8 cellular contexts compared by ENCODE assay signal in genomic region chr14:39432619-39433451, GRCh38. TPM values are rescaled to one million over a fixed set of nuclear protein-coding genes. Genes with fewer than 3 reads are reported as not detected.
DNase-seq lines count a peak whose midpoint lies in the region; ATAC-seq and TF ChIP-seq lines count a peak whose summit lies in the region.

No MANE protein-coding gene starts in this region.

- no peaks in the 10 kb centered on the region for H3K9me3 ChIP-seq in CD4-positive, alpha-beta memory T cell (ENCODE audit: control insufficient read depth in 1 of 2, low read length in 2 of 2)
- no peaks in the 10 kb centered on the region for H3K9me3 ChIP-seq in lung (ENCODE audit: control insufficient read depth in 2 of 2, insufficient read depth in 1 of 2, low read length in 1 of 2)

- CTCF ChIA-PET in CD4-positive, alpha-beta memory T cell (lab: Charles Lee; ENCODE audit: partially characterized antibody) = interaction anchor here (0.7 to 1.3 kb wide), 3 partner anchors 17 to 205 kb away, joined by 3 read pairs; no protein-coding TSS in a partner anchor

- peak overlapping the region; percentile 95 to 100 (median 100) for H3K27ac Mint-ChIP-seq in CD4-positive, alpha-beta memory T cell

- intact Hi-C loops in CD4-positive, alpha-beta memory T cell (cut with micrococcal nuclease) = loop anchor here (1.0 to 10.0 kb wide), 7 partner anchors 166 to 1358 kb away; partner anchors contain the start of genes GEMIN2, PNN, SEC23A and TRAPPC6B

- peak; percentile 78 to 85 (median 82) for DNase-seq in CD4-positive, alpha-beta memory T cell
- DNase-seq in NCI-H446 treated with DMSO at 0.1 percent for 48 hours (lab: John Stamatoyannopoulos, UW) (peak; percentile 82), lung (ENCODE audit: low spot score) (peak; percentile 93)
- peak; percentile 80 to 84 for DNase-seq in activated CD4-positive, alpha-beta T cell treated with anti-CD3 and anti-CD28 coated beads, Interleukin-2, amount 50 U/mL, for 48 hours
- peak; percentile 67 for DNase-seq in effector CD4-positive, alpha-beta T cell
- DNase-seq in stimulated activated CD8-positive, alpha-beta memory T cell treated with anti-CD3 and anti-CD28 coated beads, Interleukin-12 subunit alpha, Interleukin-12 subunit beta, amount 100 ng/mL, for 1 hour (ENCODE audit: low read depth) = peak; percentile 51

- H3K36me3 Mint-ChIP-seq in CD4-positive, alpha-beta memory T cell = peaks cover 0 to 20% of the 10 kb centered on the region in 2 donors

- peak overlapping the region; percentile 94 to 100 (median 100) for H3K4me3 Mint-ChIP-seq in CD4-positive, alpha-beta memory T cell

- H3K4me1 Mint-ChIP-seq in CD4-positive, alpha-beta memory T cell = peaks cover 30 to 51% (median 35%) of the 10 kb centered on the region in 4 donors

- POLR2A ChIA-PET in CD4-positive, alpha-beta memory T cell (lab: Charles Lee; ENCODE audit: partially characterized antibody) = interaction anchor here (0.7 to 4.5 kb wide), 31 partner anchors 9 to 416 kb away, joined by 3 to 81 read pairs (median 5); partner anchors contain the start of genes GEMIN2, PNN, SEC23A and TRAPPC6B

- peaks cover 41% of the 10 kb centered on the region for H3K4me1 ChIP-seq in CD4-positive, alpha-beta memory T cell (ENCODE audit: insufficient read depth, low read length)
- peaks cover 4 to 14% of the 10 kb centered on the region in 2 donors for H3K4me1 ChIP-seq in lung (ENCODE audit: control insufficient read depth in 2 of 2, insufficient read depth in 2 of 2, low read length in 2 of 2)

- H3K27me3 Mint-ChIP-seq in CD4-positive, alpha-beta memory T cell = peaks cover 0 to 2% of the 10 kb centered on the region in 2 donors

- H3K36me3 ChIP-seq in CD4-positive, alpha-beta memory T cell (ENCODE audit: insufficient read depth, low read length) = no peaks in the 10 kb centered on the region
- H3K36me3 ChIP-seq in lung (ENCODE audit: control insufficient read depth in 2 of 2, insufficient read depth in 2 of 2, low read length in 2 of 2) = no peaks in the 10 kb centered on the region

- peak overlapping the region; percentile 88 to 97 for H3K4me3 ChIP-seq in CD4-positive, alpha-beta memory T cell (ENCODE audit: low read length in 2 of 2)
- peak overlapping the region; percentile 46 for H3K4me3 ChIP-seq in lung

- no peaks in the 10 kb centered on the region for H3K9me3 Mint-ChIP-seq in CD4-positive, alpha-beta memory T cell

- ATAC-seq in GM19324 (IDR thresholded peaks at IDR 0.05; ENCODE audit: low FRiP score, unreplicated experiment) (peak; percentile 74), HG03442 (IDR thresholded peaks at IDR 0.05; ENCODE audit: unreplicated experiment) (peak; percentile 63), lung (ENCODE audit: insufficient read depth, low FRiP score) (peak; percentile 90)

- H3K27me3 ChIP-seq in CD4-positive, alpha-beta memory T cell (ENCODE audit: insufficient read depth, low read length) = no peaks in the 10 kb centered on the region
- H3K27me3 ChIP-seq in lung (ENCODE audit: control insufficient read depth, insufficient read depth) = no peaks in the 10 kb centered on the region

- WGBS in lung, 2 donors = 0% methylated on average over 38 of the region's 38 CpGs

- TF ChIP-seq CTCF in lung (IDR thresholded peaks at IDR 0.05; ENCODE audit: control extremely low read depth, extremely low read depth) = no peak

- peak overlapping the region; percentile 91 for H3K27ac ChIP-seq in CD4-positive, alpha-beta memory T cell (ENCODE audit: low read depth, low read length)
- peak overlapping the region; percentile 79 to 91 for H3K27ac ChIP-seq in lung (ENCODE audit: low read depth in 1 of 2, low read length in 1 of 2)

RNA-seq across cellular contexts. Expression of gene FBXO33, which starts 0.6 kb away (rescaled TPM):
- 10 to 100 TPM; 18.0 to 21.5 TPM for total RNA-seq in CD4-positive, alpha-beta memory T cell
- polyA plus RNA-seq in CD4-positive, alpha-beta memory T cell = 10 to 100 TPM; 15.0 to 19.4 TPM
- 10 to 100 TPM; 11.6 to 17.2 TPM for total RNA-seq in lung
- 1 to 10 TPM; 4.7 to 7.3 TPM for polyA plus RNA-seq in lung

Comparison
In these comparisons a context has a peak if more than half of its experiments do, and no peak if none do; other contexts are left out.
1. Peak in every context shown above with its lines: DNase-seq, ATAC-seq, H3K4me3 ChIP-seq and H3K27ac ChIP-seq.